23 cellular contexts compared by ENCODE assay signal in the genomic region with DNA sequence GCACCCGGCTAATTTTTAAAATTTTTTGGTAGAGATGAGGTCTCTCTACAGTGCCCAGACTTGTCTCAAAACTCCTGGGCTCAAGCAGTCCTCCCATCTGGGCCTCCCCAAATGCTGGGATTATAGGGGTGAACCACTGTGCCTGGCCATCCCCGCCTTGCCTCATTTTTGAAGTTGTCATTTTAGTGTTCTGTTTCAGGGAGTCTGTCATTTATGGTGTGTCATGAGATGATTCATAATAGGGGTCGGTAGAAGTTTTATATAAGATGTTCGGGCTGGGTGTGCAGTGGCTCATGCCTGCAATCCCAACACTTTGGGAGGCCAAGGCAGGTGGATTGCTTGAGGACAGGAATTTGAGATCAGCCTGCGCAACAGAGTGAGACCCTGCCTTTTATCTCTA. TPM values are rescaled to one million over a fixed set of nuclear protein-coding genes. Genes with fewer than 3 reads are reported as not detected.
DNase-seq lines count a peak whose midpoint lies in the region; ATAC-seq and TF ChIP-seq lines count a peak whose summit lies in the region.
"Had no signal": no experiment of that assay in that cellular context is flagged by ENCODE, and none has a peak within 500 bp of the region (broad histone marks: within the 10 kb centered on the region; RNA-seq: fewer than 3 reads in every experiment).

No MANE protein-coding gene starts in this region.

- peak; percentile 75 for ATAC-seq in activated naive CD8-positive, alpha-beta T cell treated with anti-CD3 and anti-CD28 coated beads, Interleukin-2, amount 50 U/mL, for 24 hours
- ATAC-seq in HG02759 (IDR thresholded peaks at IDR 0.05; ENCODE audit: unreplicated experiment), result no peak
- ATAC-seq: left ventricle myocardium superior, mucosa of descending colon had no signal

- H3K27me3 ChIP-seq in Loucy (ENCODE audit: insufficient read depth, low read length, poor library complexity, severe bottlenecking), result no peaks in the 10 kb centered on the region
- H3K27me3 ChIP-seq: upper lobe of left lung had no signal

- H3F3A ChIP-seq in Loucy (ENCODE audit: low read depth), result no peaks in the 10 kb centered on the region

- peak overlapping the region; percentile 1 for H3K4me3 Mint-ChIP-seq in activated naive CD8-positive, alpha-beta T cell
- no peak overlapping the region for H3K4me3 Mint-ChIP-seq in activated naive CD8-positive, alpha-beta T cell treated with anti-CD3 and anti-CD28 coated beads for 36 hours
- no peak overlapping the region for H3K4me3 Mint-ChIP-seq in activated naive CD8-positive, alpha-beta T cell treated with anti-CD3 and anti-CD28 coated beads, Interleukin-2, amount 50 U/mL, for 24 hours
- H3K4me3 Mint-ChIP-seq: activated T-helper 1 cell treated with anti-CD3 and anti-CD28 coated beads, Interleukin-12 subunit alpha, Interleukin-12 subunit beta, Interleukin-2, Interleukin-4 antibody, amounts not matched to agents 30 ng/mL and 10 ng/mL and 1 ng/mL, durations not matched to agents 14 hours and 24 hours and 36 hours had no signal

- peaks cover 95% of the 10 kb centered on the region for H3K79me2 ChIP-seq in Loucy (ENCODE audit: insufficient read depth, low read length)
- H3K79me2 ChIP-seq in OCI-LY7 (ENCODE audit: insufficient read depth, low read depth, low read length), result peaks cover 89% of the 10 kb centered on the region

- H3K9ac ChIP-seq in Loucy (ENCODE audit: low read depth, low read length, poor library complexity, severe bottlenecking), result no peak overlapping the region

- no peaks in the 10 kb centered on the region for H3K9me3 Mint-ChIP-seq in activated naive CD8-positive, alpha-beta T cell (ENCODE audit: low read depth)
- no peaks in the 10 kb centered on the region for H3K9me3 Mint-ChIP-seq in activated naive CD8-positive, alpha-beta T cell treated with anti-CD3 and anti-CD28 coated beads for 36 hours
- no peaks in the 10 kb centered on the region for H3K9me3 Mint-ChIP-seq in activated naive CD8-positive, alpha-beta T cell treated with anti-CD3 and anti-CD28 coated beads, Interleukin-2, amount 50 U/mL, for 24 hours
- H3K9me3 Mint-ChIP-seq: activated T-helper 1 cell treated with anti-CD3 and anti-CD28 coated beads, Interleukin-12 subunit alpha, Interleukin-12 subunit beta, Interleukin-2, Interleukin-4 antibody, amounts not matched to agents 30 ng/mL and 10 ng/mL and 1 ng/mL, durations not matched to agents 14 hours and 24 hours and 36 hours had no signal

- H3K27ac ChIP-seq in OCI-LY7 (ENCODE audit: low read depth, low read length, poor library complexity, severe bottlenecking), result no peak overlapping the region

- CTCF ChIA-PET in OCI-LY7 (lab: Charles Lee; ENCODE audit: unreplicated experiment), result no interaction called here

- TF ChIP-seq CTCF in Loucy (conservative IDR thresholded peaks at IDR 0.05; ENCODE audit: low read length) (no peak), OCI-LY7 (conservative IDR thresholded peaks at IDR 0.05; ENCODE audit: low read length) (no peak)

- H3K36me3 ChIP-seq in Loucy (ENCODE audit: insufficient read depth, low read length) (peaks cover 1% of the 10 kb centered on the region; the same call in 1 of the 2 replicates), OCI-LY7 (ENCODE audit: insufficient read depth, low read length) (peaks cover 68% of the 10 kb centered on the region)

- in situ Hi-C loops in KBM-7 (cut with MboI; ENCODE audit: low pct_unique_long_range_greater_than_20kb, low sequenced_read_pairs), result no loop called here

- H3K4me1 ChIP-seq in Loucy (ENCODE audit: insufficient read depth, low read length, poor library complexity, severe bottlenecking) (peaks cover 52% of the 10 kb centered on the region), OCI-LY7 (ENCODE audit: insufficient read depth, low read length, poor library complexity, severe bottlenecking) (peaks cover 11% of the 10 kb centered on the region)

- H3K9me2 ChIP-seq in Loucy (replicated peaks; ENCODE audit: low read depth, low read length), result no peaks in the 10 kb centered on the region
- H3K9me2 ChIP-seq in OCI-LY7 (ENCODE audit: insufficient read depth, low read length), result no peaks in the 10 kb centered on the region

- POLR2A ChIA-PET in OCI-LY7 (lab: Charles Lee), result no interaction called here

- H2AFZ ChIP-seq in Loucy (ENCODE audit: low read length) (no peak overlapping the region), OCI-LY7 (ENCODE audit: low read length) (no peak overlapping the region)

- no peaks in the 10 kb centered on the region for H3K27me3 Mint-ChIP-seq in activated naive CD8-positive, alpha-beta T cell
- no peaks in the 10 kb centered on the region for H3K27me3 Mint-ChIP-seq in activated naive CD8-positive, alpha-beta T cell treated with anti-CD3 and anti-CD28 coated beads for 36 hours
- H3K27me3 Mint-ChIP-seq in activated naive CD8-positive, alpha-beta T cell treated with anti-CD3 and anti-CD28 coated beads, Interleukin-2, amount 50 U/mL, for 24 hours, result no peaks in the 10 kb centered on the region

- H3K36me3 Mint-ChIP-seq in activated naive CD8-positive, alpha-beta T cell, result peaks cover 5% of the 10 kb centered on the region
- H3K36me3 Mint-ChIP-seq in activated naive CD8-positive, alpha-beta T cell treated with anti-CD3 and anti-CD28 coated beads for 36 hours, result peaks cover 23% of the 10 kb centered on the region
- peaks cover 37% of the 10 kb centered on the region for H3K36me3 Mint-ChIP-seq in activated naive CD8-positive, alpha-beta T cell treated with anti-CD3 and anti-CD28 coated beads, Interleukin-2, amount 50 U/mL, for 24 hours (ENCODE audit: low read depth)

- H3K4me1 Mint-ChIP-seq in activated naive CD8-positive, alpha-beta T cell (ENCODE audit: low read depth), result peaks cover 52% of the 10 kb centered on the region
- H3K4me1 Mint-ChIP-seq in activated naive CD8-positive, alpha-beta T cell treated with anti-CD3 and anti-CD28 coated beads for 36 hours, result peaks cover 46% of the 10 kb centered on the region
- H3K4me1 Mint-ChIP-seq in activated naive CD8-positive, alpha-beta T cell treated with anti-CD3 and anti-CD28 coated beads, Interleukin-2, amount 50 U/mL, for 24 hours, result peaks cover 55% of the 10 kb centered on the region

- DNase-seq in activated naive CD8-positive, alpha-beta T cell treated with anti-CD3 and anti-CD28 coated beads for 36 hours, result no peak
- no peak for DNase-seq in activated naive CD8-positive, alpha-beta T cell treated with anti-CD3 and anti-CD28 coated beads, Interleukin-2, amount 50 U/mL, for 24 hours
- DNase-seq in stimulated activated CD8-positive, alpha-beta memory T cell treated with anti-CD3 and anti-CD28 coated beads, Interleukin-4, amount 100 ng/mL, for 48 hours, result peak; percentile 36
- no peak for DNase-seq in KBM-7
- DNase-seq in OCI-LY7 (ENCODE audit: low spot score), result no peak
- DNase-seq: activated CD4-positive, alpha-beta T cell treated with anti-CD3 and anti-CD28 coated beads, Interleukin-2, amount 50 U/mL, for 4 hours; amniotic stem cell; DMS53; Kasumi-1; left ventricle myocardium superior; mucosa of descending colon; NCI-H1092 treated with DMSO at 0.1 percent for 48 hours; NCI-H510A; stimulated activated CD4-positive, alpha-beta T cell treated with anti-CD3 and anti-CD28 coated beads, Interleukin-2, amount 100 ng/mL, for 48 hours; SW 1271; upper lobe of left lung had no signal

- intact Hi-C loops in OCI-LY7 (cut with micrococcal nuclease; ENCODE audit: unreplicated experiment), result no loop called here

- peak overlapping the region; percentile 12 for H3K4me3 ChIP-seq in Loucy (ENCODE audit: low read length, poor library complexity, severe bottlenecking)
- no peak overlapping the region for H3K4me3 ChIP-seq in OCI-LY7 (ENCODE audit: low read depth, low read length, poor library complexity, severe bottlenecking)
- H3K4me3 ChIP-seq: HAP-1, mucosa of descending colon, upper lobe of left lung had no signal

- BruUV-seq in OCI-LY7 (replicated peaks; lab: Mats Ljungman, UMichigan), result no TSS peak

- H3K27ac Mint-ChIP-seq in activated naive CD8-positive, alpha-beta T cell, result no peak overlapping the region
- no peak overlapping the region for H3K27ac Mint-ChIP-seq in activated naive CD8-positive, alpha-beta T cell treated with anti-CD3 and anti-CD28 coated beads for 36 hours
- peak overlapping the region; percentile 17 for H3K27ac Mint-ChIP-seq in activated naive CD8-positive, alpha-beta T cell treated with anti-CD3 and anti-CD28 coated beads, Interleukin-2, amount 50 U/mL, for 24 hours
- H3K27ac Mint-ChIP-seq: activated T-helper 1 cell treated with anti-CD3 and anti-CD28 coated beads, Interleukin-12 subunit alpha, Interleukin-12 subunit beta, Interleukin-2, Interleukin-4 antibody, amounts not matched to agents 30 ng/mL and 10 ng/mL and 1 ng/mL, durations not matched to agents 14 hours and 24 hours and 36 hours had no signal

- H3K4me2 ChIP-seq in Loucy (ENCODE audit: low read depth, low read length, poor library complexity, severe bottlenecking), result peak overlapping the region; percentile 57
- H3K4me2 ChIP-seq in OCI-LY7 (ENCODE audit: low read length), result no peak overlapping the region

- peaks cover 71% of the 10 kb centered on the region for H4K20me1 ChIP-seq in Loucy (ENCODE audit: insufficient read depth, low read length, poor library complexity, severe bottlenecking)
- H4K20me1 ChIP-seq in OCI-LY7 (ENCODE audit: insufficient read depth, low read length), result peaks cover 14% of the 10 kb centered on the region

- H3K9me3 ChIP-seq in Loucy (ENCODE audit: insufficient read depth, low read depth, low read length), result no peaks in the 10 kb centered on the region
- H3K9me3 ChIP-seq in OCI-LY7 (ENCODE audit: low read length), result no peaks in the 10 kb centered on the region
- H3K9me3 ChIP-seq: HAP-1, mucosa of descending colon, upper lobe of left lung had no signal

RNA-seq across cellular contexts. Expression of gene PRCC, which starts 8.5 kb away (rescaled TPM):
- total RNA-seq in activated naive CD8-positive, alpha-beta T cell treated with anti-CD3 and anti-CD28 coated beads for 36 hours, result 10 to 100 TPM; 91.8 to 96.0 TPM
- 53.7 and 54.0 TPM in 2 replicates for total RNA-seq in OCI-LY7 (2014; rRNA removed; shearing (Covaris generic))
- 81.5 and 82.9 TPM in 2 replicates for total RNA-seq in OCI-LY7 (2022)

RNA-seq across cellular contexts. Expression of gene HDGF, which starts 24.3 kb away (rescaled TPM):
- 100 to 1,000 TPM; 271 to 274 TPM for total RNA-seq in activated naive CD8-positive, alpha-beta T cell treated with anti-CD3 and anti-CD28 coated beads for 36 hours
- 291 and 346 TPM in 2 replicates for total RNA-seq in OCI-LY7 (2014; rRNA removed; shearing (Covaris generic))
- 315 and 329 TPM in 2 replicates for total RNA-seq in OCI-LY7 (2022)

RNA-seq across cellular contexts. Expression of gene MRPL24, which starts 34.9 kb away (rescaled TPM):
- 10 to 100 TPM; 85.1 to 94.6 TPM for total RNA-seq in activated naive CD8-positive, alpha-beta T cell treated with anti-CD3 and anti-CD28 coated beads for 36 hours
- total RNA-seq in OCI-LY7 (2014; rRNA removed; shearing (Covaris generic)), result 55.3 and 69.0 TPM in 2 replicates
- 49.3 and 56.6 TPM in 2 replicates for total RNA-seq in OCI-LY7 (2022)

RNA-seq across cellular contexts. Expression of gene SH2D2A, which starts 40.8 kb away (rescaled TPM):
- total RNA-seq in activated naive CD8-positive, alpha-beta T cell treated with anti-CD3 and anti-CD28 coated beads for 36 hours, result 100 to 1,000 TPM; 186 TPM
- 5.5 and 5.8 TPM in 2 replicates for total RNA-seq in OCI-LY7 (2014; rRNA removed; shearing (Covaris generic))
- total RNA-seq in OCI-LY7 (2022), result 2.1 and 2.2 TPM in 2 replicates
- total RNA-seq: fibroblast of villous mesenchyme, skeletal muscle tissue had no signal

RNA-seq across cellular contexts. Expression of gene ISG20L2, which starts 47.2 kb away (rescaled TPM):
- total RNA-seq in activated naive CD8-positive, alpha-beta T cell treated with anti-CD3 and anti-CD28 coated beads for 36 hours, result 10 to 100 TPM; 74.9 to 77.4 TPM
- 36.5 and 37.9 TPM in 2 replicates for total RNA-seq in OCI-LY7 (2014; rRNA removed; shearing (Covaris generic))
- total RNA-seq in OCI-LY7 (2022), result 71.3 and 74.1 TPM in 2 replicates
